Comparison of ENCODE assay signal across 8 cellular contexts in genomic region chr19:45478454-45479238, GRCh38. TPM values are rescaled to one million over a fixed set of nuclear protein-coding genes. Genes with fewer than 3 reads are reported as not detected.
DNase-seq lines count a peak whose midpoint lies in the region; ATAC-seq, FAIRE-seq and TF ChIP-seq lines count a peak whose summit lies in the region.

No MANE protein-coding gene starts in this region.

- DNase-seq in A172 (ENCODE audit: low spot score) (peak; percentile 92), NCI-H2081 treated with DMSO at 0.1 percent for 48 hours (lab: John Stamatoyannopoulos, UW) (peak; percentile 81), brain microvascular endothelial cell (peak; percentile 92)

- peak overlapping the region; percentile 59 for H3K4me3 ChIP-seq in brain microvascular endothelial cell (ENCODE audit: low read depth, low read length)
- peak overlapping the region; percentile 74 for H3K4me3 ChIP-seq in iPS-20b (ENCODE audit: low read length)
- peak overlapping the region; percentile 19 to 50 (median 40) for H3K4me3 ChIP-seq in skin epidermis

- H3K36me3 ChIP-seq in brain microvascular endothelial cell (replicated peaks) (no peaks in the 10 kb centered on the region), iPS-20b (ENCODE audit: insufficient read depth, low read depth, low read length) (no peaks in the 10 kb centered on the region)

- H3K9ac ChIP-seq in iPS-20b (ENCODE audit: low read depth, low read length), result peak overlapping the region; percentile 78

- in situ Hi-C loops in brain microvascular endothelial cell (cut with HindIII; ENCODE audit: low pct_ligation_motif_present, low sequenced_read_pairs), result no loop called here

- TF ChIP-seq CTCF in brain microvascular endothelial cell (IDR thresholded peaks at IDR 0.05; ENCODE audit: low read depth, low read length, missing control alignments), result peak; percentile 96

- ATAC-seq in GM18508 (IDR thresholded peaks at IDR 0.05; ENCODE audit: insufficient read depth, unreplicated experiment) (peak; percentile 42), HG03039 (IDR thresholded peaks at IDR 0.05; ENCODE audit: unreplicated experiment) (peak; percentile 63)

- H3K4me1 ChIP-seq in iPS-20b (ENCODE audit: insufficient read depth, low read length), result no peaks in the 10 kb centered on the region

- H3K9me3 ChIP-seq in iPS-20b (ENCODE audit: insufficient read depth, low read depth, low read length), result no peaks in the 10 kb centered on the region

- H3K27ac ChIP-seq in brain microvascular endothelial cell, result peak overlapping the region; percentile 99
- peak overlapping the region; percentile 29 for H3K27ac ChIP-seq in iPS-20b (ENCODE audit: low read length)
- H3K27ac ChIP-seq in skin epidermis, result peak overlapping the region; percentile 71 to 100 (median 95)

- no peaks in the 10 kb centered on the region for H3K27me3 ChIP-seq in brain microvascular endothelial cell (replicated peaks)
- H3K27me3 ChIP-seq in iPS-20b (ENCODE audit: insufficient read depth, low read length), result peaks cover 21% of the 10 kb centered on the region; the same call in 1 of the 2 replicates

- peak; percentile 88 for FAIRE-seq in TTC549 (lab: Jason Lieb, UNC)

RNA-seq across cellular contexts. Expression of gene FOSB, which starts 10.8 kb away (rescaled TPM):
- 0.17 TPM in 1 of 2 replicates, not detected in the other for total RNA-seq in A172 (2014; rRNA removed; shearing (Covaris generic))

RNA-seq across cellular contexts. Expression of gene RTN2, which starts 18.2 kb away (rescaled TPM):
- 3.4 and 7.7 TPM in 2 replicates for total RNA-seq in A172 (2014; rRNA removed; shearing (Covaris generic))

RNA-seq across cellular contexts. Expression of gene PPM1N, which starts 19.6 kb away (rescaled TPM):
- total RNA-seq in A172 (2014; rRNA removed; shearing (Covaris generic)), result 0.31 and 3.6 TPM in 2 replicates

RNA-seq across cellular contexts. Expression of gene VASP, which starts 28.6 kb away (rescaled TPM):
- 54.7 and 64.6 TPM in 2 replicates for total RNA-seq in A172 (2014; rRNA removed; shearing (Covaris generic))

RNA-seq across cellular contexts. Expression of gene ERCC1, which starts 54.9 kb away (rescaled TPM):
- 45.5 and 60.2 TPM in 2 replicates for total RNA-seq in A172 (2014; rRNA removed; shearing (Covaris generic))

Comparison
In these comparisons a context has a peak if more than half of its experiments do, and no peak if none do; other contexts are left out.
1. Peak in every context shown above with its lines: DNase-seq, ATAC-seq, H3K4me3 ChIP-seq and H3K27ac ChIP-seq.
2. H3K27ac ChIP-seq: peak in every context shown above with its lines; median percentile 99 in brain microvascular endothelial cell; 95 in skin epidermis; 29 in iPS-20b.